ENCODE assay signal across 2 cellular contexts in genomic region chr20:2663364-2663886, GRCh38.
TF ChIP-seq lines count a peak whose summit lies in the region.

No MANE protein-coding gene starts in this region.

TF ChIP-seq in H1, 55 proteins besides CTCF, POLR2A, EP300 and RAD21:
- no peak for TF ChIP-seq JUN (IDR thresholded peaks at IDR 0.05; ENCODE audit: low read depth, low read length)
- no peak for TF ChIP-seq SP2 (IDR thresholded peaks at IDR 0.05; ENCODE audit: low read length)
- TF ChIP-seq KDM4A (IDR thresholded peaks at IDR 0.05; ENCODE audit: low read depth, low read length, severe bottlenecking) = no peak
- no peak for TF ChIP-seq BRCA1 (IDR thresholded peaks at IDR 0.05; ENCODE audit: low read depth, low read length)
- no peak for TF ChIP-seq BCL11A (IDR thresholded peaks at IDR 0.05; ENCODE audit: low read depth in 2 of 2, low read length in 2 of 2)
- no peak for TF ChIP-seq HDAC2 (IDR thresholded peaks at IDR 0.05; ENCODE audit: borderline replicate concordance in 1 of 2, low read depth in 2 of 2, low read length in 2 of 2)
- TF ChIP-seq ATF3 (IDR thresholded peaks at IDR 0.05; ENCODE audit: insufficient read depth, low read depth, low read length) = no peak
- TF ChIP-seq HDAC6 (IDR thresholded peaks at IDR 0.05; ENCODE audit: low read depth, low read length) = no peak
- no peak for TF ChIP-seq SIRT6 (IDR thresholded peaks at IDR 0.05; ENCODE audit: low read length)
- no peak for TF ChIP-seq CBX8 (IDR thresholded peaks at IDR 0.05; ENCODE audit: borderline replicate concordance, low read depth, low read length)
- no peak for TF ChIP-seq RFX5 (IDR thresholded peaks at IDR 0.05; ENCODE audit: borderline replicate concordance, low read depth, low read length)
- no peak for TF ChIP-seq CEBPB (IDR thresholded peaks at IDR 0.05; ENCODE audit: low read depth, low read length)
- TF ChIP-seq BACH1 (IDR thresholded peaks at IDR 0.05; ENCODE audit: low read length) = no peak
- no peak for TF ChIP-seq ATF2 (IDR thresholded peaks at IDR 0.05; ENCODE audit: low read length)
- no peak for TF ChIP-seq JUND (IDR thresholded peaks at IDR 0.05; ENCODE audit: low read length)
- TF ChIP-seq CHD2 (IDR thresholded peaks at IDR 0.05; ENCODE audit: low read length) = no peak
- TF ChIP-seq POU5F1 (IDR thresholded peaks at IDR 0.05; ENCODE audit: low read depth, low read length) = no peak
- TF ChIP-seq USF2 (IDR thresholded peaks at IDR 0.05; ENCODE audit: low read length) = no peak

TF ChIP-seq in neural cell, 6 proteins besides CTCF, POLR2A, EP300 and RAD21:
- TF ChIP-seq REST (IDR thresholded peaks at IDR 0.05; ENCODE audit: borderline replicate concordance) (no peak), POLR2AphosphoS5 (IDR thresholded peaks at IDR 0.05) (no peak), EZH2 (IDR thresholded peaks at IDR 0.05; ENCODE audit: borderline replicate concordance, insufficient read depth, low read length, poor library complexity, severe bottlenecking) (no peak), TAF1 (IDR thresholded peaks at IDR 0.05; ENCODE audit: low read depth) (no peak), MXI1 (conservative IDR thresholded peaks at IDR 0.05; ENCODE audit: poor library complexity, severe bottlenecking) (no peak), SMC3 (conservative IDR thresholded peaks at IDR 0.05; ENCODE audit: poor library complexity) (no peak)
